Comparison of ENCODE assay signal across 8 cellular contexts in genomic region chr4:15162465-15163283, GRCh38.
DNase-seq lines count a peak whose midpoint lies in the region; ATAC-seq and TF ChIP-seq lines count a peak whose summit lies in the region.

No MANE protein-coding gene starts in this region.

- no peaks in the 10 kb centered on the region for H3K4me1 ChIP-seq in effector memory CD4-positive, alpha-beta T cell (ENCODE audit: control insufficient read depth, insufficient read depth, low read length, poor library complexity, severe bottlenecking)

- H3K27ac ChIP-seq in WERI-Rb-1 = no peak overlapping the region
- no peak overlapping the region for H3K27ac ChIP-seq in effector memory CD4-positive, alpha-beta T cell (ENCODE audit: insufficient read depth, low read length, poor library complexity, severe bottlenecking)

- peaks cover 6% of the 10 kb centered on the region for H3K27me3 ChIP-seq in WERI-Rb-1 (ENCODE audit: insufficient read depth, low read depth, severe bottlenecking)
- H3K27me3 ChIP-seq in effector memory CD4-positive, alpha-beta T cell (replicated peaks; ENCODE audit: control insufficient read depth, insufficient read depth, low read length, poor library complexity, severe bottlenecking) = no peaks in the 10 kb centered on the region

- TF ChIP-seq CTCF in GM12864 (IDR thresholded peaks at IDR 0.05; ENCODE audit: low read depth, low read length, missing control alignments) = peak; percentile 32
- peak; percentile 20; the same call in 1 of the 2 replicates for TF ChIP-seq CTCF in WERI-Rb-1 (IDR thresholded peaks at IDR 0.05; ENCODE audit: low read depth, low read length)

- no peaks in the 10 kb centered on the region for H3K9me3 ChIP-seq in WERI-Rb-1 (ENCODE audit: severe bottlenecking)
- H3K9me3 ChIP-seq in effector memory CD4-positive, alpha-beta T cell (ENCODE audit: control insufficient read depth, low read length) = no peaks in the 10 kb centered on the region

- DNase-seq in GM12864 (ENCODE audit: low read depth) (no peak), WERI-Rb-1 (no peak), left lobe of liver (ENCODE audit: low spot score) (no peak), T1000 (lab: John Stamatoyannopoulos, UW) (no peak), RPMI8226 (no peak), COLO668 (lab: John Stamatoyannopoulos, UW; ENCODE audit: unreplicated experiment) (no peak)
- no peak for DNase-seq in effector memory CD4-positive, alpha-beta T cell

- ATAC-seq in HG03565 (IDR thresholded peaks at IDR 0.05; ENCODE audit: unreplicated experiment) (peak; percentile 71), left lobe of liver (peak; percentile 80)

- H3K36me3 ChIP-seq in WERI-Rb-1 = no peaks in the 10 kb centered on the region
- H3K36me3 ChIP-seq in effector memory CD4-positive, alpha-beta T cell (ENCODE audit: control insufficient read depth, insufficient read depth, low read length) = no peaks in the 10 kb centered on the region

- no peak overlapping the region for H3K4me3 ChIP-seq in GM12864 (ENCODE audit: low read depth, low read length)
- H3K4me3 ChIP-seq in WERI-Rb-1 (ENCODE audit: low read depth, low read length) = no peak overlapping the region
- H3K4me3 ChIP-seq in effector memory CD4-positive, alpha-beta T cell (ENCODE audit: insufficient read depth, low read depth, low read length, poor library complexity, severe bottlenecking) = no peak overlapping the region
